16 cellular contexts compared by ENCODE assay signal in the genomic region with DNA sequence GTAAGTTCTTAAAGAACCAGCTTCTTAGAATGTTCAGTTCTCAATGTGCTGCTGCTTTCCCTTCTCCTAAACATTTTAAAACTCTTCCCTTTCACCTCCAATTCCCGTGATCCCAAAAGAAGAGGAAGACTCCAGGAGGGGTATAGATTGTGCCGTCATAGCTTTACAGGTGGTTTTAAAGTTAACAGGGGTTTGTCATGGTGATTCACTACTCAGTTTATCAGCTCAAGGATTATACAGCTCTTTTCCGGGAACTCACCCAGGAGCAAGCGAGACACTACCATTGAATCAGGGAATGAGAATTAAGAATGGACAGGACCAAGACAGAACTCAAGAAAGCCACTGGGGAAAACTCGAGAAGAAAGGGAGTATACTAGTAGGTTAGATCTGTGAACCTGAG.
DNase-seq lines count a peak whose midpoint lies in the region; ATAC-seq and TF ChIP-seq lines count a peak whose summit lies in the region.
"Had no signal": no experiment of that assay in that cellular context is flagged by ENCODE, and none has a peak within 500 bp of the region (broad histone marks: within the 10 kb centered on the region; RNA-seq: fewer than 3 reads in every experiment).

No MANE protein-coding gene starts in this region.

- no peaks in the 10 kb centered on the region for H3K27me3 Mint-ChIP-seq in activated naive CD4-positive, alpha-beta T cell treated with anti-CD3 and anti-CD28 coated beads, Interleukin-2, amount 50 U/mL, for 24 hours
- H3K27me3 Mint-ChIP-seq in activated naive CD4-positive, alpha-beta T cell treated with anti-CD3 and anti-CD28 coated beads, Interleukin-2, amount 10 ng/mL, durations not matched to agents 7 days and 5 days: no peaks in the 10 kb centered on the region
- no peaks in the 10 kb centered on the region for H3K27me3 Mint-ChIP-seq in activated T-helper 17 cell treated with anti-CD3 and anti-CD28 coated beads, Interleukin-2, amount 50 U/mL, for 72 hours
- H3K27me3 Mint-ChIP-seq in mesothelial cell of epicardium (ENCODE audit: low read depth): no peaks in the 10 kb centered on the region
- H3K27me3 Mint-ChIP-seq in type B pancreatic cell: peaks cover 3% of the 10 kb centered on the region

- H3K9me3 Mint-ChIP-seq in activated naive CD4-positive, alpha-beta T cell treated with anti-CD3 and anti-CD28 coated beads, Interleukin-2, amount 50 U/mL, for 24 hours: no peaks in the 10 kb centered on the region
- H3K9me3 Mint-ChIP-seq in activated naive CD4-positive, alpha-beta T cell treated with anti-CD3 and anti-CD28 coated beads, Interleukin-2, amount 10 ng/mL, durations not matched to agents 7 days and 5 days: no peaks in the 10 kb centered on the region
- no peaks in the 10 kb centered on the region for H3K9me3 Mint-ChIP-seq in activated T-helper 17 cell treated with anti-CD3 and anti-CD28 coated beads, Interleukin-2, amount 50 U/mL, for 72 hours
- no peaks in the 10 kb centered on the region for H3K9me3 Mint-ChIP-seq in mesothelial cell of epicardium
- no peaks in the 10 kb centered on the region for H3K9me3 Mint-ChIP-seq in type B pancreatic cell

- no peak for ATAC-seq in activated T-helper 17 cell treated with anti-CD3 and anti-CD28 coated beads, Interleukin-2, amount 50 U/mL, for 72 hours (replicated peaks)
- no peak for ATAC-seq in stimulated activated naive CD8-positive, alpha-beta T cell treated with anti-CD3 and anti-CD28 coated beads, Interleukin-15, Interleukin-2, amounts not matched to agents 100 U/mL and 50 U/mL, for 24 hours
- no peak for ATAC-seq in HG02763 (IDR thresholded peaks at IDR 0.05; ENCODE audit: unreplicated experiment)
- ATAC-seq: HepG2 had no signal

- H3K4me3 ChIP-seq in tibial artery: no peak overlapping the region
- H3K4me3 ChIP-seq: BLaER1 treated with 17β-estradiol and CSF1 and Interleukin-3, amounts not matched to agents 10 nM and 100 nM had no signal

- peaks cover 0 to 16% (median 8%) of the 10 kb centered on the region in 3 donors for H3K36me3 ChIP-seq in tibial artery

- peak overlapping the region; percentile 30 for H3K27ac Mint-ChIP-seq in activated naive CD4-positive, alpha-beta T cell treated with anti-CD3 and anti-CD28 coated beads, Interleukin-2, amount 50 U/mL, for 24 hours
- no peak overlapping the region for H3K27ac Mint-ChIP-seq in activated naive CD4-positive, alpha-beta T cell treated with anti-CD3 and anti-CD28 coated beads, Interleukin-2, amount 10 ng/mL, durations not matched to agents 7 days and 5 days
- peak overlapping the region; percentile 87 for H3K27ac Mint-ChIP-seq in activated T-helper 17 cell treated with anti-CD3 and anti-CD28 coated beads, Interleukin-2, amount 50 U/mL, for 72 hours
- H3K27ac Mint-ChIP-seq in mesothelial cell of epicardium (peak overlapping the region; percentile 36), type B pancreatic cell (peak overlapping the region; percentile 32)

- no peak overlapping the region for H3K4me3 Mint-ChIP-seq in activated naive CD4-positive, alpha-beta T cell treated with anti-CD3 and anti-CD28 coated beads, Interleukin-2, amount 50 U/mL, for 24 hours
- no peak overlapping the region for H3K4me3 Mint-ChIP-seq in activated naive CD4-positive, alpha-beta T cell treated with anti-CD3 and anti-CD28 coated beads, Interleukin-2, amount 10 ng/mL, durations not matched to agents 7 days and 5 days
- no peak overlapping the region for H3K4me3 Mint-ChIP-seq in activated T-helper 17 cell treated with anti-CD3 and anti-CD28 coated beads, Interleukin-2, amount 50 U/mL, for 72 hours
- H3K4me3 Mint-ChIP-seq in mesothelial cell of epicardium (no peak overlapping the region), type B pancreatic cell (peak overlapping the region; percentile 6)

- H3K4me1 ChIP-seq in tibial artery: peaks cover 0 to 6% (median 2%) of the 10 kb centered on the region in 4 donors

- H3K4me1 Mint-ChIP-seq in activated naive CD4-positive, alpha-beta T cell treated with anti-CD3 and anti-CD28 coated beads, Interleukin-2, amount 50 U/mL, for 24 hours: peaks cover 39% of the 10 kb centered on the region
- peaks cover 43% of the 10 kb centered on the region for H3K4me1 Mint-ChIP-seq in activated naive CD4-positive, alpha-beta T cell treated with anti-CD3 and anti-CD28 coated beads, Interleukin-2, amount 10 ng/mL, durations not matched to agents 7 days and 5 days
- H3K4me1 Mint-ChIP-seq in activated T-helper 17 cell treated with anti-CD3 and anti-CD28 coated beads, Interleukin-2, amount 50 U/mL, for 72 hours: peaks cover 35% of the 10 kb centered on the region
- H3K4me1 Mint-ChIP-seq in mesothelial cell of epicardium (peaks cover 44% of the 10 kb centered on the region), type B pancreatic cell (ENCODE audit: unreplicated experiment) (peaks cover 54% of the 10 kb centered on the region)

- peaks cover 10% of the 10 kb centered on the region for H3K36me3 Mint-ChIP-seq in activated naive CD4-positive, alpha-beta T cell treated with anti-CD3 and anti-CD28 coated beads, Interleukin-2, amount 50 U/mL, for 24 hours
- peaks cover 3% of the 10 kb centered on the region for H3K36me3 Mint-ChIP-seq in activated naive CD4-positive, alpha-beta T cell treated with anti-CD3 and anti-CD28 coated beads, Interleukin-2, amount 10 ng/mL, durations not matched to agents 7 days and 5 days
- no peaks in the 10 kb centered on the region for H3K36me3 Mint-ChIP-seq in activated T-helper 17 cell treated with anti-CD3 and anti-CD28 coated beads, Interleukin-2, amount 50 U/mL, for 72 hours (ENCODE audit: low read depth)
- H3K36me3 Mint-ChIP-seq in mesothelial cell of epicardium (no peaks in the 10 kb centered on the region), type B pancreatic cell (peaks cover 3% of the 10 kb centered on the region)

- no peak for DNase-seq in activated naive CD4-positive, alpha-beta T cell treated with anti-CD3 and anti-CD28 coated beads, Interleukin-2, amount 10 ng/mL, durations not matched to agents 7 days and 5 days
- no peak for DNase-seq in mesothelial cell of epicardium (ENCODE audit: low spot score in 2 of 2, unreplicated experiment in 2 of 2)
- no peak for DNase-seq in type B pancreatic cell (ENCODE audit: extremely low spot score, unreplicated experiment)
- DNase-seq in tibial artery: no peak
- DNase-seq in stimulated activated naive CD8-positive, alpha-beta T cell treated with anti-CD3 and anti-CD28 coated beads, Interleukin-15, Interleukin-2, amounts not matched to agents 100 U/mL and 50 U/mL, for 24 hours: no peak
- DNase-seq: DMS53, MM.1S, NCI-H1105, NCI-H1694, NCI-H526 treated with DMSO at 0.1 percent for 48 hours, SHP77 had no signal

- TF ChIP-seq CTCF in mesothelial cell of epicardium (IDR thresholded peaks at IDR 0.05; ENCODE audit: unreplicated experiment): no peak
- no peak for TF ChIP-seq CTCF in type B pancreatic cell (conservative IDR thresholded peaks at IDR 0.05)
- TF ChIP-seq CTCF in tibial artery (IDR thresholded peaks at IDR 0.05): no peak

- H3K9me3 ChIP-seq in tibial artery: no peaks in the 10 kb centered on the region

- CTCF ChIA-PET in activated naive CD4-positive, alpha-beta T cell treated with anti-CD3 and anti-CD28 coated beads, Interleukin-2, amount 10 ng/mL, durations not matched to agents 7 days and 5 days (lab: Charles Lee): no interaction called here

- no peak overlapping the region for H3K27ac ChIP-seq in tibial artery
- H3K27ac ChIP-seq: BLaER1 treated with 17β-estradiol and CSF1 and Interleukin-3, amounts not matched to agents 10 nM and 100 nM had no signal

- intact Hi-C loops in tibial artery (cut with DNase I; ENCODE audit: low total_unique reads): no loop called here

- H3K27me3 ChIP-seq in tibial artery: no peaks in the 10 kb centered on the region
- H3K27me3 ChIP-seq: BLaER1 treated with 17β-estradiol and CSF1 and Interleukin-3, amounts not matched to agents 10 nM and 100 nM had no signal
